In genomic region chr18:51340332-51340731, GRCh38 we compare ENCODE assay signal across 17 cellular contexts.
"Had no signal": no experiment of that assay in that cellular context is flagged by ENCODE, and none has a peak within 500 bp of the region (broad histone marks: within the 10 kb centered on the region; RNA-seq: fewer than 3 reads in every experiment).

No MANE protein-coding gene starts in this region.

- H3K4me1 ChIP-seq: adrenal gland, body of pancreas, prostate gland, tibial nerve, vagina had no signal

- H3K27ac ChIP-seq: adrenal gland, body of pancreas, prostate gland, tibial nerve, vagina had no signal

- H3K9me3 ChIP-seq: adrenal gland, body of pancreas, prostate gland, vagina had no signal

- DNase-seq: activated CD4-positive, alpha-beta T cell treated with anti-CD3 and anti-CD28 coated beads, Interleukin-2, amount 10 ng/mL, durations not matched to agents 7 days and 5 days; activated CD4-positive, CD25-positive, alpha-beta regulatory T cell; activated CD8-positive, alpha-beta memory T cell treated with anti-CD3 and anti-CD28 coated beads for 24 hours; activated naive CD4-positive, alpha-beta T cell treated with anti-CD3 and anti-CD28 coated beads for 36 hours; adrenal gland; body of pancreas; dermis blood vessel endothelial cell; glutamatergic neuron; left colon; occipital lobe; stimulated activated CD4-positive, alpha-beta T cell treated with anti-CD3 and anti-CD28 coated beads, Interleukin-4, amount 100 ng/mL, for 24 hours had no signal

- H3K4me3 ChIP-seq: adrenal gland, body of pancreas, prostate gland, tibial nerve, vagina had no signal

- H3K36me3 ChIP-seq: adrenal gland, prostate gland, tibial nerve, vagina had no signal

- H3K27me3 ChIP-seq: adrenal gland, body of pancreas, tibial nerve, vagina had no signal

- ATAC-seq: activated T-helper 17 cell treated with anti-CD3 and anti-CD28 coated beads, Interleukin-2, amount 50 U/mL, for 72 hours; body of pancreas; left colon; natural killer cell treated with Interleukin-12 subunit alpha and Interleukin-12 subunit beta and Interleukin-15 and Interleukin-18, amount 100 ng/mL, for 72 hours; sciatic nerve had no signal
